ENCODE assay signal across 10 cellular contexts in genomic region chr14:71591929-71592328, GRCh38.
DNase-seq lines count a peak whose midpoint lies in the region; ATAC-seq and TF ChIP-seq lines count a peak whose summit lies in the region.
"Had no signal": no experiment of that assay in that cellular context is flagged by ENCODE, and none has a peak within 500 bp of the region (broad histone marks: within the 10 kb centered on the region; RNA-seq: fewer than 3 reads in every experiment).

No MANE protein-coding gene starts in this region.

- no peak overlapping the region for H3K27ac ChIP-seq in OCI-LY3 (ENCODE audit: low read length)
- no peak overlapping the region for H3K27ac ChIP-seq in ascending aorta
- H3K27ac ChIP-seq in effector memory CD4-positive, alpha-beta T cell (ENCODE audit: insufficient read depth, low read length, poor library complexity, severe bottlenecking) = no peak overlapping the region
- H3K27ac ChIP-seq: colonic mucosa had no signal

- H3K27ac Mint-ChIP-seq in activated CD8-positive, alpha-beta memory T cell treated with anti-CD3 and anti-CD28 coated beads, Interleukin-2, amount 10 ng/mL, durations not matched to agents 7 days and 5 days = peak overlapping the region; percentile 67
- H3K27ac Mint-ChIP-seq in stimulated activated effector memory CD8-positive, alpha-beta T cell treated with anti-CD3 and anti-CD28 coated beads, Interleukin-12 subunit alpha, Interleukin-12 subunit beta, amount 100 ng/mL, for 72 hours = peak overlapping the region; percentile 51
- H3K27ac Mint-ChIP-seq: IgD-negative memory B cell had no signal

- H3K4me2 ChIP-seq in OCI-LY3 (ENCODE audit: low read length) = peak overlapping the region; percentile 10; the same call in 1 of the 2 replicates

- peak; percentile 91 for ATAC-seq in activated CD8-positive, alpha-beta memory T cell treated with anti-CD3 and anti-CD28 coated beads, Interleukin-2, amount 10 ng/mL, durations not matched to agents 7 days and 5 days
- ATAC-seq in stimulated activated effector memory CD8-positive, alpha-beta T cell treated with anti-CD3 and anti-CD28 coated beads, Interleukin-12 subunit alpha, Interleukin-12 subunit beta, amount 100 ng/mL, for 72 hours = peak; percentile 98
- ATAC-seq in HG03175 (IDR thresholded peaks at IDR 0.05; ENCODE audit: unreplicated experiment) = no peak

- no peaks in the 10 kb centered on the region for H3K9me3 Mint-ChIP-seq in activated CD8-positive, alpha-beta memory T cell treated with anti-CD3 and anti-CD28 coated beads, Interleukin-2, amount 10 ng/mL, durations not matched to agents 7 days and 5 days (ENCODE audit: low read depth)
- H3K9me3 Mint-ChIP-seq in stimulated activated effector memory CD8-positive, alpha-beta T cell treated with anti-CD3 and anti-CD28 coated beads, Interleukin-12 subunit alpha, Interleukin-12 subunit beta, amount 100 ng/mL, for 72 hours = no peaks in the 10 kb centered on the region
- H3K9me3 Mint-ChIP-seq: IgD-negative memory B cell had no signal

- H3K36me3 ChIP-seq in OCI-LY3 (replicated peaks; ENCODE audit: low read depth, low read length) (no peaks in the 10 kb centered on the region), ascending aorta (no peaks in the 10 kb centered on the region)
- H3K36me3 ChIP-seq in effector memory CD4-positive, alpha-beta T cell (ENCODE audit: control insufficient read depth, insufficient read depth, low read length) = no peaks in the 10 kb centered on the region
- H3K36me3 ChIP-seq: colonic mucosa had no signal

- CTCF ChIA-PET in activated CD8-positive, alpha-beta memory T cell treated with anti-CD3 and anti-CD28 coated beads, Interleukin-2, amount 10 ng/mL, durations not matched to agents 7 days and 5 days (lab: Charles Lee) = interaction anchor here (0.8 to 1.5 kb wide), 4 partner anchors 10 to 270 kb away, joined by 3 to 4 read pairs (median 4); no protein-coding TSS in a partner anchor

- H4K20me1 ChIP-seq in OCI-LY3 (ENCODE audit: insufficient read depth, low read length) = no peaks in the 10 kb centered on the region

- peaks cover 18% of the 10 kb centered on the region for H3K36me3 Mint-ChIP-seq in activated CD8-positive, alpha-beta memory T cell treated with anti-CD3 and anti-CD28 coated beads, Interleukin-2, amount 10 ng/mL, durations not matched to agents 7 days and 5 days
- H3K36me3 Mint-ChIP-seq in stimulated activated effector memory CD8-positive, alpha-beta T cell treated with anti-CD3 and anti-CD28 coated beads, Interleukin-12 subunit alpha, Interleukin-12 subunit beta, amount 100 ng/mL, for 72 hours = peaks cover 6% of the 10 kb centered on the region

- H3K4me1 Mint-ChIP-seq in activated CD8-positive, alpha-beta memory T cell treated with anti-CD3 and anti-CD28 coated beads, Interleukin-2, amount 10 ng/mL, durations not matched to agents 7 days and 5 days = peaks cover 58% of the 10 kb centered on the region
- peaks cover 36% of the 10 kb centered on the region for H3K4me1 Mint-ChIP-seq in stimulated activated effector memory CD8-positive, alpha-beta T cell treated with anti-CD3 and anti-CD28 coated beads, Interleukin-12 subunit alpha, Interleukin-12 subunit beta, amount 100 ng/mL, for 72 hours

- H3K9ac ChIP-seq in OCI-LY3 (ENCODE audit: low read length) = no peak overlapping the region

- no peaks in the 10 kb centered on the region for H3K27me3 Mint-ChIP-seq in activated CD8-positive, alpha-beta memory T cell treated with anti-CD3 and anti-CD28 coated beads, Interleukin-2, amount 10 ng/mL, durations not matched to agents 7 days and 5 days
- H3K27me3 Mint-ChIP-seq: IgD-negative memory B cell had no signal

- H3K4me3 Mint-ChIP-seq in activated CD8-positive, alpha-beta memory T cell treated with anti-CD3 and anti-CD28 coated beads, Interleukin-2, amount 10 ng/mL, durations not matched to agents 7 days and 5 days = peak overlapping the region; percentile 15
- H3K4me3 Mint-ChIP-seq in stimulated activated effector memory CD8-positive, alpha-beta T cell treated with anti-CD3 and anti-CD28 coated beads, Interleukin-12 subunit alpha, Interleukin-12 subunit beta, amount 100 ng/mL, for 72 hours = no peak overlapping the region

- H3K4me3 ChIP-seq in OCI-LY3 (ENCODE audit: low read length) = no peak overlapping the region
- no peak overlapping the region for H3K4me3 ChIP-seq in ascending aorta
- H3K4me3 ChIP-seq in effector memory CD4-positive, alpha-beta T cell (ENCODE audit: insufficient read depth, low read depth, low read length, poor library complexity, severe bottlenecking) = no peak overlapping the region
- H3K4me3 ChIP-seq: colonic mucosa had no signal

- TF ChIP-seq CTCF in OCI-LY3 (IDR thresholded peaks at IDR 0.05; ENCODE audit: low read depth, low read length) (no peak), ascending aorta (IDR thresholded peaks at IDR 0.05) (no peak)

- H2AFZ ChIP-seq in OCI-LY3 (ENCODE audit: low read depth, low read length) = no peak overlapping the region

- DNase-seq in activated CD8-positive, alpha-beta memory T cell treated with anti-CD3 and anti-CD28 coated beads, Interleukin-2, amount 10 ng/mL, durations not matched to agents 7 days and 5 days = peak; percentile 53
- DNase-seq in activated CD8-positive, alpha-beta memory T cell treated with anti-CD3 and anti-CD28 coated beads for 24 hours = no peak
- DNase-seq in cerebellar cortex (ENCODE audit: low spot score) (peak; percentile 46), ascending aorta (ENCODE audit: low spot score in 2 of 2) (no peak)
- peak in 1 of 2 donors; percentile 54 for DNase-seq in stimulated activated effector memory CD8-positive, alpha-beta T cell treated with anti-CD3 and anti-CD28 coated beads, Interleukin-12 subunit alpha, Interleukin-12 subunit beta, amount 100 ng/mL, for 72 hours (ENCODE audit: low spot score in 2 of 2)
- DNase-seq in effector memory CD4-positive, alpha-beta T cell = no peak
- DNase-seq: colonic mucosa had no signal

- peaks cover 5% of the 10 kb centered on the region; the same call in 1 of the 2 replicates for H3K79me2 ChIP-seq in OCI-LY3 (ENCODE audit: low read length)

- no peaks in the 10 kb centered on the region for H3K9me3 ChIP-seq in OCI-LY3 (ENCODE audit: insufficient read depth, low read length)
- H3K9me3 ChIP-seq in ascending aorta = no peaks in the 10 kb centered on the region
- no peaks in the 10 kb centered on the region for H3K9me3 ChIP-seq in effector memory CD4-positive, alpha-beta T cell (ENCODE audit: control insufficient read depth, low read length)
- H3K9me3 ChIP-seq: colonic mucosa had no signal

- H3K4me1 ChIP-seq in OCI-LY3 (ENCODE audit: low read length) (peaks cover 21% of the 10 kb centered on the region), ascending aorta (peaks cover 0 to 21% of the 10 kb centered on the region in 2 donors)
- H3K4me1 ChIP-seq in effector memory CD4-positive, alpha-beta T cell (ENCODE audit: control insufficient read depth, insufficient read depth, low read length, poor library complexity, severe bottlenecking) = no peaks in the 10 kb centered on the region
- H3K4me1 ChIP-seq: colonic mucosa had no signal

- H3K27me3 ChIP-seq in OCI-LY3 (ENCODE audit: low read depth, low read length) = no peaks in the 10 kb centered on the region
- H3K27me3 ChIP-seq in ascending aorta = no peaks in the 10 kb centered on the region
- no peaks in the 10 kb centered on the region for H3K27me3 ChIP-seq in effector memory CD4-positive, alpha-beta T cell (replicated peaks; ENCODE audit: control insufficient read depth, insufficient read depth, low read length, poor library complexity, severe bottlenecking)
- H3K27me3 ChIP-seq: colonic mucosa had no signal

- intact Hi-C loops in ascending aorta (cut with DNase I) = no loop called here

Comparison
In these comparisons a context has a peak if more than half of its experiments do, and no peak if none do; other contexts are left out.
1. DNase-seq: peak in activated CD8-positive, alpha-beta memory T cell treated with anti-CD3 and anti-CD28 coated beads, Interleukin-2, amount 10 ng/mL, durations not matched to agents 7 days and 5 days (single experiment) and cerebellar cortex (single experiment); none in activated CD8-positive, alpha-beta memory T cell treated with anti-CD3 and anti-CD28 coated beads for 24 hours (single experiment), ascending aorta (0 of 2) and effector memory CD4-positive, alpha-beta T cell (0 of 3).